ENCODE assay signal across 20 cellular contexts in genomic region chr5:71907589-71908145, GRCh38.
DNase-seq lines count a peak whose midpoint lies in the region; ATAC-seq, FAIRE-seq and TF ChIP-seq lines count a peak whose summit lies in the region.
"Had no signal": no experiment of that assay in that cellular context is flagged by ENCODE, and none has a peak within 500 bp of the region (broad histone marks: within the 10 kb centered on the region; RNA-seq: fewer than 3 reads in every experiment).

No MANE protein-coding gene starts in this region.

- H3K27me3 Mint-ChIP-seq in MCF 10A (ENCODE audit: insufficient read depth, unreplicated experiment), result no peaks in the 10 kb centered on the region
- H3K27me3 Mint-ChIP-seq in type B pancreatic cell, result no peaks in the 10 kb centered on the region

- ATAC-seq in foreskin keratinocyte, result peak; percentile 9

- no peak for FAIRE-seq in RCC 7860 (lab: Jason Lieb, UNC)

- H3K27me3 ChIP-seq in breast epithelium (no peaks in the 10 kb centered on the region), foreskin keratinocyte (no peaks in the 10 kb centered on the region)

- CTCF ChIA-PET in MCF 10A (lab: Yijun Ruan, JAX), result interaction anchor here (0.6 to 1.6 kb wide), 4 partner anchors 9 to 458 kb away, joined by 3 read pairs; no protein-coding TSS in a partner anchor

- H3K4me1 Mint-ChIP-seq in MCF 10A (ENCODE audit: insufficient read depth, unreplicated experiment), result peaks cover 23% of the 10 kb centered on the region
- H3K4me1 Mint-ChIP-seq in type B pancreatic cell (ENCODE audit: unreplicated experiment), result peaks cover 23% of the 10 kb centered on the region

- TF ChIP-seq CTCF in MCF 10A (IDR thresholded peaks at IDR 0.05; ENCODE audit: unreplicated experiment), result no peak
- TF ChIP-seq CTCF in breast epithelium (IDR thresholded peaks at IDR 0.05), result no peak
- TF ChIP-seq CTCF in foreskin keratinocyte (conservative IDR thresholded peaks at IDR 0.05), result no peak
- TF ChIP-seq CTCF in type B pancreatic cell (conservative IDR thresholded peaks at IDR 0.05), result no peak

- H3K4me3 ChIP-seq in breast epithelium, result no peak overlapping the region
- H3K4me3 ChIP-seq: PC-9, SK-N-MC had no signal

- no peaks in the 10 kb centered on the region for H3K36me3 ChIP-seq in breast epithelium

- H3K4me1 ChIP-seq in breast epithelium (no peaks in the 10 kb centered on the region), foreskin keratinocyte (peaks cover 18% of the 10 kb centered on the region)

- no TSS peak for BruUV-seq in MCF 10A (replicated peaks; lab: Mats Ljungman, UMichigan)

- no peak for TF ChIP-seq POLR2A in breast epithelium (IDR thresholded peaks at IDR 0.05)

- H3K9me3 ChIP-seq in breast epithelium, result no peaks in the 10 kb centered on the region

- POLR2A ChIA-PET in MCF 10A (lab: Yijun Ruan, JAX), result interaction anchor here (0.7 to 1.7 kb wide), 4 partner anchors 11 to 159 kb away, joined by 3 to 5 read pairs (median 4); no protein-coding TSS in a partner anchor

- DNase-seq in MCF 10A (ENCODE audit: unreplicated experiment) (no peak), breast epithelium (ENCODE audit: low spot score in 2 of 2) (no peak), NCI-H146 (lab: John Stamatoyannopoulos, UW) (peak; percentile 63), foreskin keratinocyte (no peak), type B pancreatic cell (ENCODE audit: extremely low spot score, unreplicated experiment) (no peak), NCI-H1436 treated with DMSO at 0.1 percent for 48 hours (lab: John Stamatoyannopoulos, UW) (no peak), RCC 7860 (ENCODE audit: low spot score) (no peak), NCI-H2196 (lab: John Stamatoyannopoulos, UW; ENCODE audit: unreplicated experiment) (no peak)
- DNase-seq: ACHN; activated CD4-positive, alpha-beta T cell treated with anti-CD3 and anti-CD28 coated beads for 4 hours; activated CD8-positive, alpha-beta memory T cell treated with anti-CD3 and anti-CD28 coated beads, Interleukin-2, amount 50 U/mL, for 4 hours; activated gamma-delta T cell; amygdala; GOT3; Kasumi-1; left cardiac atrium; NCI-H446; PC-9; stimulated activated CD4-positive, alpha-beta T cell treated with anti-CD3 and anti-CD28 coated beads, Interleukin-4, amount 100 ng/mL, for 24 hours had no signal

- peak overlapping the region; percentile 90 for H3K27ac Mint-ChIP-seq in MCF 10A (ENCODE audit: low read depth, unreplicated experiment)
- peak overlapping the region; percentile 84 for H3K27ac Mint-ChIP-seq in type B pancreatic cell

- peaks cover 4% of the 10 kb centered on the region for H3K9me3 Mint-ChIP-seq in MCF 10A (ENCODE audit: unreplicated experiment)
- H3K9me3 Mint-ChIP-seq in type B pancreatic cell, result no peaks in the 10 kb centered on the region

- intact Hi-C loops in MCF 10A (cut with micrococcal nuclease) (no loop called here), breast epithelium (cut with DNase I; ENCODE audit: low total_unique reads) (no loop called here)

- H3K4me3 Mint-ChIP-seq in MCF 10A (ENCODE audit: unreplicated experiment) (no peak overlapping the region), type B pancreatic cell (peak overlapping the region; percentile 4)

- no peaks in the 10 kb centered on the region for H3K36me3 Mint-ChIP-seq in MCF 10A (ENCODE audit: insufficient read depth, unreplicated experiment)
- no peaks in the 10 kb centered on the region for H3K36me3 Mint-ChIP-seq in type B pancreatic cell

- H3K27ac ChIP-seq in breast epithelium (no peak overlapping the region), foreskin keratinocyte (peak overlapping the region; percentile 46)
- H3K27ac ChIP-seq: PC-9, SK-N-MC had no signal
